19 cellular contexts compared by ENCODE assay signal in the genomic region with DNA sequence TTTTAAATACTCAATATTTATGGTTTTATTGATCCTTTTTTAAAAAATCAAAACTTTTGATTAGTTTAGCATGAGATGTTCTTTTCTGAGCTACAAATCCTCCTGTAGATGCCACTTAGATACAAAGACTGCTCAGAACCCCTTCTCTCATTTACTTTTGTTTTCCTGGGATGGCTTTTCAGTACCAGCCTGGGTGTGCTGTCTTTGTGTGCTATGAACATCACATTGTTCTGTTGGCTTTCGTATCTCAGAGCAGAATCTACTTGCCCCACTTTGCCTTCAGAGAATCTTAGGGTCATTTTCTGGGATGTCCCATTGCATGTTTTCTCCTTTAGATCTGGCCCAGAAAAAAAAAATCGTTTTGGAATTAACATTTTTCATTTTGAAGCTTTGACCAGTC.
"Had no signal": no experiment of that assay in that cellular context is flagged by ENCODE, and none has a peak within 500 bp of the region (broad histone marks: within the 10 kb centered on the region; RNA-seq: fewer than 3 reads in every experiment).

No MANE protein-coding gene starts in this region.

- ATAC-seq: activated T-cell treated with anti-CD3 and anti-CD28 coated beads, Interleukin-2, amount 50 U/mL, for 4 hours; PC-3; T-cell had no signal

- H3K27ac ChIP-seq: VCaP had no signal

- DNase-seq: activated CD4-positive, alpha-beta memory T cell treated with anti-CD3 and anti-CD28 coated beads for 36 hours; activated CD4-positive, alpha-beta T cell treated with anti-CD3 and anti-CD28 coated beads, Interleukin-2, amount 10 ng/mL, durations not matched to agents 7 days and 5 days; activated CD4-positive, CD25-positive, alpha-beta regulatory T cell; activated CD8-positive, alpha-beta memory T cell treated with anti-CD3 and anti-CD28 coated beads for 24 hours; activated effector memory CD4-positive, alpha-beta T cell treated with anti-CD3 and anti-CD28 coated beads, Interleukin-2, amount 50 U/mL, for 16 hours; activated naive CD4-positive, alpha-beta T cell treated with anti-CD3 and anti-CD28 coated beads for 36 hours; activated T-cell treated with anti-CD3 and anti-CD28 coated beads, Interleukin-2, amount 50 U/mL, for 4 hours; Kasumi-1; KBM-7; NCI-H1048; NCI-H146; NCI-H187 treated with DMSO at 0.1 percent for 48 hours; NCI-H2081 treated with DMSO at 0.1 percent for 48 hours; NCI-H446; NCI-H524; PC-3; SIG-M5; T-cell had no signal
